30 cellular contexts compared by ENCODE assay signal in the genomic region with DNA sequence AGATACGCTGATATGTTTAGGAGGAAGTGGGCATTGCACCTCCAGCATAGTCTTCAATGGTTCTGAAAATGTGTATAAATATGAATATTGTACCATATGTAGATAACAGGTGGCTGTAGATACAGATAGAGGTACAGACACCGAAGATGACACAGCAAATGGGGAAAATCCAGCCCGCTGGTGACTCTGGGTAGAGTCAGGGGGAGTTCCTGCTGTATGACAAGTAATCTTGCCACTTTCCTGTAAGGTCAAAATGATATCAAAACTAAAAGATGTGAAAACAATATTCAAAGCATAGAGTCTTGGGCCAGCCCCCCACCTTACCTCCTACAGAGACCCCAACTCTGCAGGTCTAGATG. TPM values are rescaled to one million over a fixed set of nuclear protein-coding genes. Genes with fewer than 3 reads are reported as not detected.
"Had no signal": no experiment of that assay in that cellular context is flagged by ENCODE, and none has a peak within 500 bp of the region (broad histone marks: within the 10 kb centered on the region; RNA-seq: fewer than 3 reads in every experiment).

No MANE protein-coding gene starts in this region.

- H3K36me3 Mint-ChIP-seq: activated naive CD4-positive, alpha-beta T cell treated with anti-CD3 and anti-CD28 coated beads, Interleukin-2, amount 50 U/mL, for 24 hours; brain had no signal

- H3K27ac Mint-ChIP-seq: activated CD4-positive, alpha-beta T cell treated with anti-CD3 and anti-CD28 coated beads, Interleukin-2, amount 10 ng/mL, durations not matched to agents 7 days and 5 days; activated naive CD4-positive, alpha-beta T cell treated with anti-CD3 and anti-CD28 coated beads, Interleukin-2, amount 50 U/mL, for 24 hours; activated T-helper 1 cell treated with anti-CD3 and anti-CD28 coated beads, Interleukin-12 subunit alpha, Interleukin-12 subunit beta, Interleukin-2, Interleukin-4 antibody, amounts not matched to agents 30 ng/mL and 10 ng/mL and 1 ng/mL, durations not matched to agents 14 hours and 24 hours and 36 hours; T-helper 1 cell treated with Interleukin-12 subunit alpha and Interleukin-12 subunit beta and Interleukin-4 antibody, amounts not matched to agents 30 μg/mL and 1 μg/mL, for 36 hours; T-helper 2 cell treated with Interferon-gamma antibody and Interleukin-4, amounts not matched to agents 5 μg/mL and 100 μg/mL, for 36 hours had no signal

- ATAC-seq: PC-3 had no signal

- H3K36me3 ChIP-seq: Peyer's patch, SJSA1 had no signal

- H3K4me1 ChIP-seq: Peyer's patch, SJSA1 had no signal

- H3K27ac ChIP-seq: KMS-11, Peyer's patch, SJSA1 had no signal

- H3K4me3 Mint-ChIP-seq: activated CD4-positive, alpha-beta T cell treated with anti-CD3 and anti-CD28 coated beads, Interleukin-2, amount 10 ng/mL, durations not matched to agents 7 days and 5 days; activated naive CD4-positive, alpha-beta T cell treated with anti-CD3 and anti-CD28 coated beads, Interleukin-2, amount 50 U/mL, for 24 hours; activated T-helper 1 cell treated with anti-CD3 and anti-CD28 coated beads, Interleukin-12 subunit alpha, Interleukin-12 subunit beta, Interleukin-2, Interleukin-4 antibody, amounts not matched to agents 30 ng/mL and 10 ng/mL and 1 ng/mL, durations not matched to agents 14 hours and 24 hours and 36 hours; brain; T-helper 1 cell treated with Interleukin-12 subunit alpha and Interleukin-12 subunit beta and Interleukin-4 antibody, amounts not matched to agents 30 μg/mL and 1 μg/mL, for 36 hours; T-helper 2 cell treated with Interferon-gamma antibody and Interleukin-4, amounts not matched to agents 5 μg/mL and 100 μg/mL, for 36 hours had no signal

- H3K27me3 ChIP-seq: Peyer's patch, SJSA1 had no signal

- DNase-seq: activated CD4-positive, alpha-beta T cell treated with anti-CD3 and anti-CD28 coated beads, Interleukin-2, amount 10 ng/mL, durations not matched to agents 7 days and 5 days; activated CD8-positive, alpha-beta memory T cell treated with anti-CD3 and anti-CD28 coated beads, Interleukin-2, amount 50 U/mL, for 4 hours; activated gamma-delta T cell; anterior cingulate cortex; caudate nucleus; cerebellar nuclear complex; MM.1S; MV-4-11; NCI-H1092; NCI-H146; NCI-H187; NCI-H2029 treated with DMSO at 0.1 percent for 48 hours; NCI-H2107; NCI-H2171; NCI-H510A; NCI-H526; NCI-H748 treated with DMSO at 0.1 percent for 48 hours; NK-92 treated with Interleukin-12 subunit alpha and Interleukin-12 subunit beta, amount 100 ng/mL, for 24 hours; PC-3; Peyer's patch; RPMI8226; SHP77 treated with DMSO at 0.1 percent for 48 hours had no signal

- H3K9ac ChIP-seq: KMS-11, SK-N-SH had no signal

- H3K9me3 Mint-ChIP-seq: activated naive CD4-positive, alpha-beta T cell treated with anti-CD3 and anti-CD28 coated beads, Interleukin-2, amount 50 U/mL, for 24 hours had no signal

- H3K4me3 ChIP-seq: Peyer's patch, SJSA1 had no signal

- H3K9me3 ChIP-seq: Peyer's patch, SK-N-SH had no signal

- H3K4me2 ChIP-seq: KMS-11, SK-N-SH had no signal

RNA-seq across cellular contexts. Expression of gene C2CD4C, which starts 17.8 kb away (rescaled TPM):
- total RNA-seq: activated CD4-positive, alpha-beta T cell treated with anti-CD3 and anti-CD28 coated beads, Interleukin-2, amount 10 ng/mL, durations not matched to agents 7 days and 5 days had no signal

RNA-seq across cellular contexts. Expression of gene MIER2, which starts 46.6 kb away (rescaled TPM):
- total RNA-seq: PC-3 had no signal
